Comparison of ENCODE assay signal across 8 cellular contexts in the genomic region with DNA sequence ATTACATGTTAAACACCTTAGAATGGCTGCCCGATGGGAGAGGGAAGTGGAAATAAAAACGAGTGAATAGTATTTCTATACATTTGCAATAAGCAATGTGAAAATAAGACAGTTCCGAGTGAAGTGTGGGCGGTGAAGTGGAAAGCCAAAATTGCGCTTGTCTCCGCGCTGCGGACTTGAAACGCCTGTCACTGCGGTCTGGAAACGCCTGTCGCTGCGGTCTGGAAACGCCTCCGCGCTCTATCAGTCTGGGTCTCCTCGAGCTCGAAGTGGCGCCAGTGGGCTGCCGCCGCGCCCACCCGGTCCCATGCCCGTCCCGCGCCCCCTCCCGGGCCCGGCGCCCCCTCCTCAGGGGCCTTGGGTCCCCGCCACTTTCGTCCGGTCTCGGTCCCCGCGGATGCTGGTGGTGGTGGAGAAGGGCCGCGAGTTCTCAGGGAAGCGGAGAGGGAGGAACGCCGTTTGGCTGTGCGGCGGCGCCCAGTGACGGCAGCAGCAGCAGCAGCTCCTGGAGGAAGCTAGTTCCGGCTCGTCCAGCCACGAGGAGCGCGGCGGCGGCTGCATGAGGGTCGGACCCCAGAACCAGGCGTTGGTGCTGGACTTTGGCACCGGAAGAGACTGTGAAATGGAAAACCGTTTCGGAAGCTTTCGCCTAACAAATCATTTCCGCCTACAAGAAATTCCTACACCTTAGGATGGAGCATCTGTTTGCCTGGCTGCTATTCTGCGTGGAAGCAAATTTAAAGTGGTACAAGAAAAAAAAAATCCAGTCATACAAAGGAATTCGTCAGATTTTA. TPM values are rescaled to one million over a fixed set of nuclear protein-coding genes. Genes with fewer than 3 reads are reported as not detected.
DNase-seq lines count a peak whose midpoint lies in the region; ATAC-seq and TF ChIP-seq lines count a peak whose summit lies in the region.

No MANE protein-coding gene starts in this region.

- H3K4me1 Mint-ChIP-seq in endothelial cell (ENCODE audit: unreplicated experiment): peaks cover 14% of the 10 kb centered on the region

- no peak for ATAC-seq in GM21825 (IDR thresholded peaks at IDR 0.05; ENCODE audit: unreplicated experiment)

- peaks cover 8% of the 10 kb centered on the region for H3K36me3 Mint-ChIP-seq in endothelial cell (ENCODE audit: low read depth, unreplicated experiment)

- no peak for TF ChIP-seq CTCF in endothelial cell (IDR thresholded peaks at IDR 0.05; ENCODE audit: unreplicated experiment)

- peaks cover 16% of the 10 kb centered on the region for H3K27me3 Mint-ChIP-seq in endothelial cell (ENCODE audit: unreplicated experiment)

- DNase-seq in GM04504 (ENCODE audit: low read depth) (peak; percentile 28), HS-27A (ENCODE audit: low read depth) (peak; percentile 57), NOMO-1 (lab: John Stamatoyannopoulos, UW; ENCODE audit: unreplicated experiment in 2 of 2) (peak; percentile 51 to 52), endothelial cell (ENCODE audit: low spot score) (peak; percentile 52), mesenteric fat pad (ENCODE audit: low spot score) (peak; percentile 91)
- peak; percentile 68 for DNase-seq in activated CD8-positive, alpha-beta memory T cell treated with anti-CD3 and anti-CD28 coated beads, Interleukin-2, amount 50 U/mL, for 4 hours
- DNase-seq in stimulated activated CD8-positive, alpha-beta memory T cell treated with anti-CD3 and anti-CD28 coated beads, Interleukin-15, amount 100 ng/mL, for 24 hours (ENCODE audit: low read depth): peak; percentile 25

- no peaks in the 10 kb centered on the region for H3K9me3 Mint-ChIP-seq in endothelial cell (ENCODE audit: unreplicated experiment)

- H3K27ac Mint-ChIP-seq in endothelial cell (ENCODE audit: unreplicated experiment): no peak overlapping the region

- H3K4me3 Mint-ChIP-seq in endothelial cell (ENCODE audit: unreplicated experiment): peak overlapping the region; percentile 77

RNA-seq across cellular contexts. Expression of gene NCR3LG1, which starts 1.8 kb away (rescaled TPM):
- 0.23 TPM for total RNA-seq in endothelial cell (ENCODE audit: unreplicated experiment)
- 4.1 TPM for total RNA-seq in mesenteric fat pad

RNA-seq across cellular contexts. Expression of gene KCNJ11, which starts 35.0 kb away (rescaled TPM):
- 0.46 TPM for total RNA-seq in endothelial cell (ENCODE audit: unreplicated experiment)
- 3.5 TPM for total RNA-seq in mesenteric fat pad

Comparison
In these comparisons a context has a peak if more than half of its experiments do, and no peak if none do; other contexts are left out.
1. DNase-seq: peak in every context shown above with its lines; median percentile 91 in mesenteric fat pad; 68 in activated CD8-positive, alpha-beta memory T cell treated with anti-CD3 and anti-CD28 coated beads, Interleukin-2, amount 50 U/mL, for 4 hours; 57 in HS-27A; 52 in endothelial cell; 52 in NOMO-1; 28 in GM04504; 25 in stimulated activated CD8-positive, alpha-beta memory T cell treated with anti-CD3 and anti-CD28 coated beads, Interleukin-15, amount 100 ng/mL, for 24 hours.